ENCODE assay signal across 1 cellular context in the genomic region with DNA sequence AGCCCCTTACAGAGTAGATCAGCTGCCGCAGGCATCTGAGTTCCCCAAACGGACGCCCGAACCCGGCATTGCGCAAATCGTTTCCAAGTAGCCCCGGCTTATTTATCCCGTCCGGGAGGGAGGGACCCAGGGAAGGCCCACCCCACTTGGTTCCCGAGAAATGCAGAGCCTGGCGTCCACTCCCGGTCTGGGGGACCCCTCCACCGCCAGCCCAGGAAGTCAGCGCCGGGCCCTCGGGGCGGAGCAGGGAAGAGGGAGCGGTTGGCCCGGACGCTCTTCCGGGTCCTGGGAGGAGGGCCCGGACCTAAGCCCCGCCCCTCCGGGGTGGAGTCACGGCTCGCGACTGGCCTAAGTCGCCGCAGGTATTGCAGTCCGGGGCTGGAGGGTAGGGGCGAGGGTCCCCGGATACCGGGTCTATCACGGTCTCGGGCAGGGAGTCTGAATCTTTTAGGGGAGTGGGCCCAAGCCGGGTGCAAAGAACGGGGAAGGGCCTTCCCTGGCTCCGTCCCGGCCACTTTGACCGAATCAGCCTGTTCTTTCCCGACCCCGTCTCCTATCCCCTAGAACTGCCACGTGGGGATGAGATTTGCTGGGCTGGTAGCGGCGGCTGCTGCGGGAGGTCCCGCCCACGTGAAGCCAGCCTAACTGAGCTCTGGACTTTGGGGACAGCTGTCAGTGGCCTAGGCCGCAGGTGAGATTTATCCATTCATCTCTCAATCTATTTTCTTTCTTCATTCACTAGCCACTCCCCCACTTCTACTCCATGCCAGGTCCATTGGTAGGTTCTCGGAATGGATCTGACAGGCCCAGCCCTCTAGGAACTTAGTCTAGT.
TF ChIP-seq lines count a peak whose summit lies in the region.

A gene with protein sequence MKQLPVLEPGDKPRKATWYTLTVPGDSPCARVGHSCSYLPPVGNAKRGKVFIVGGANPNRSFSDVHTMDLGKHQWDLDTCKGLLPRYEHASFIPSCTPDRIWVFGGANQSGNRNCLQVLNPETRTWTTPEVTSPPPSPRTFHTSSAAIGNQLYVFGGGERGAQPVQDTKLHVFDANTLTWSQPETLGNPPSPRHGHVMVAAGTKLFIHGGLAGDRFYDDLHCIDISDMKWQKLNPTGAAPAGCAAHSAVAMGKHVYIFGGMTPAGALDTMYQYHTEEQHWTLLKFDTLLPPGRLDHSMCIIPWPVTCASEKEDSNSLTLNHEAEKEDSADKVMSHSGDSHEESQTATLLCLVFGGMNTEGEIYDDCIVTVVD (plus strand): TSS at position 327 of the 832 bp plus-strand sequence. CDS start 2,472 bp downstream, outside the sequence.

TF ChIP-seq in GM12878, 131 proteins besides CTCF, POLR2A, EP300 and RAD21 (continued from another document and continues in another):
- TF ChIP-seq, protein P1, sequence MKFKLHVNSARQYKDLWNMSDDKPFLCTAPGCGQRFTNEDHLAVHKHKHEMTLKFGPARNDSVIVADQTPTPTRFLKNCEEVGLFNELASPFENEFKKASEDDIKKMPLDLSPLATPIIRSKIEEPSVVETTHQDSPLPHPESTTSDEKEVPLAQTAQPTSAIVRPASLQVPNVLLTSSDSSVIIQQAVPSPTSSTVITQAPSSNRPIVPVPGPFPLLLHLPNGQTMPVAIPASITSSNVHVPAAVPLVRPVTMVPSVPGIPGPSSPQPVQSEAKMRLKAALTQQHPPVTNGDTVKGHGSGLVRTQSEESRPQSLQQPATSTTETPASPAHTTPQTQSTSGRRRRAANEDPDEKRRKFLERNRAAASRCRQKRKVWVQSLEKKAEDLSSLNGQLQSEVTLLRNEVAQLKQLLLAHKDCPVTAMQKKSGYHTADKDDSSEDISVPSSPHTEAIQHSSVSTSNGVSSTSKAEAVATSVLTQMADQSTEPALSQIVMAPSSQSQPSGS (IDR thresholded peaks at IDR 0.05; ENCODE audit: low read length) = no peak
- TF ChIP-seq HSF1 (IDR thresholded peaks at IDR 0.05; ENCODE audit: low read depth, low read length) = no peak
- TF ChIP-seq TAF1 (IDR thresholded peaks at IDR 0.05; ENCODE audit: borderline replicate concordance, low read depth, low read length) = peak; percentile 72; the same call in 1 of the 2 replicates
- TF ChIP-seq HDAC6 (IDR thresholded peaks at IDR 0.05; ENCODE audit: unreplicated experiment) = no peak
- TF ChIP-seq, protein P2, sequence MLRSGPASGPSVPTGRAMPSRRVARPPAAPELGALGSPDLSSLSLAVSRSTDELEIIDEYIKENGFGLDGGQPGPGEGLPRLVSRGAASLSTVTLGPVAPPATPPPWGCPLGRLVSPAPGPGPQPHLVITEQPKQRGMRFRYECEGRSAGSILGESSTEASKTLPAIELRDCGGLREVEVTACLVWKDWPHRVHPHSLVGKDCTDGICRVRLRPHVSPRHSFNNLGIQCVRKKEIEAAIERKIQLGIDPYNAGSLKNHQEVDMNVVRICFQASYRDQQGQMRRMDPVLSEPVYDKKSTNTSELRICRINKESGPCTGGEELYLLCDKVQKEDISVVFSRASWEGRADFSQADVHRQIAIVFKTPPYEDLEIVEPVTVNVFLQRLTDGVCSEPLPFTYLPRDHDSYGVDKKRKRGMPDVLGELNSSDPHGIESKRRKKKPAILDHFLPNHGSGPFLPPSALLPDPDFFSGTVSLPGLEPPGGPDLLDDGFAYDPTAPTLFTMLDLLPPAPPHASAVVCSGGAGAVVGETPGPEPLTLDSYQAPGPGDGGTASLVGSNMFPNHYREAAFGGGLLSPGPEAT (IDR thresholded peaks at IDR 0.05; ENCODE audit: low read depth) = peak; percentile 74
- TF ChIP-seq USF1 (IDR thresholded peaks at IDR 0.05; ENCODE audit: borderline replicate concordance, extremely low read length, insufficient read depth, low read depth, low read length) = no peak
- TF ChIP-seq CHD4 (IDR thresholded peaks at IDR 0.05) = no peak
- TF ChIP-seq ZNF592 (IDR thresholded peaks at IDR 0.05) = no peak
- TF ChIP-seq ZNF384 (IDR thresholded peaks at IDR 0.05; ENCODE audit: borderline replicate concordance, low read depth, low read length) = no peak
- no peak for TF ChIP-seq BRCA1 (IDR thresholded peaks at IDR 0.05; ENCODE audit: low read depth, low read length)
- no peak for TF ChIP-seq IRF5 (IDR thresholded peaks at IDR 0.05; ENCODE audit: borderline replicate concordance)
- TF ChIP-seq LARP7 (IDR thresholded peaks at IDR 0.05) = 0 out of 2 replicates have a peak, but pooled peaks have one; percentile 63
- TF ChIP-seq BACH1 (IDR thresholded peaks at IDR 0.05; ENCODE audit: borderline replicate concordance) = peak; percentile 50
- peak; percentile 5; the same call in 1 of the 2 replicates for TF ChIP-seq TCF12 (IDR thresholded peaks at IDR 0.05; ENCODE audit: low read depth, low read length)
- no peak for TF ChIP-seq BMI1 (IDR thresholded peaks at IDR 0.05; ENCODE audit: borderline replicate concordance)
- no peak; the same call in 1 of the 2 replicates for TF ChIP-seq NR2C1 (IDR thresholded peaks at IDR 0.05)
- TF ChIP-seq YBX1 (IDR thresholded peaks at IDR 0.05) = no peak
- TF ChIP-seq ASH2L (IDR thresholded peaks at IDR 0.05; ENCODE audit: borderline replicate concordance, low read depth) = no peak
- TF ChIP-seq SUZ12 (IDR thresholded peaks at IDR 0.05; ENCODE audit: unreplicated experiment) = no peak
- 0 out of 2 replicates have a peak, but pooled peaks have one; percentile 27 for TF ChIP-seq STAT1 (conservative IDR thresholded peaks at IDR 0.05)
- TF ChIP-seq ZBTB33 (IDR thresholded peaks at IDR 0.05) = no peak
- no peak for TF ChIP-seq SMARCA5 (IDR thresholded peaks at IDR 0.05)
- no peak for TF ChIP-seq IRF4 (IDR thresholded peaks at IDR 0.05; ENCODE audit: low read depth, low read length)
- no peak for TF ChIP-seq ZSCAN29 (IDR thresholded peaks at IDR 0.05)
- TF ChIP-seq PAX8 (IDR thresholded peaks at IDR 0.05) = no peak
- TF ChIP-seq ZZZ3 (IDR thresholded peaks at IDR 0.05; ENCODE audit: control insufficient read depth, insufficient read length, low read depth) = no peak
- TF ChIP-seq, protein P3, sequence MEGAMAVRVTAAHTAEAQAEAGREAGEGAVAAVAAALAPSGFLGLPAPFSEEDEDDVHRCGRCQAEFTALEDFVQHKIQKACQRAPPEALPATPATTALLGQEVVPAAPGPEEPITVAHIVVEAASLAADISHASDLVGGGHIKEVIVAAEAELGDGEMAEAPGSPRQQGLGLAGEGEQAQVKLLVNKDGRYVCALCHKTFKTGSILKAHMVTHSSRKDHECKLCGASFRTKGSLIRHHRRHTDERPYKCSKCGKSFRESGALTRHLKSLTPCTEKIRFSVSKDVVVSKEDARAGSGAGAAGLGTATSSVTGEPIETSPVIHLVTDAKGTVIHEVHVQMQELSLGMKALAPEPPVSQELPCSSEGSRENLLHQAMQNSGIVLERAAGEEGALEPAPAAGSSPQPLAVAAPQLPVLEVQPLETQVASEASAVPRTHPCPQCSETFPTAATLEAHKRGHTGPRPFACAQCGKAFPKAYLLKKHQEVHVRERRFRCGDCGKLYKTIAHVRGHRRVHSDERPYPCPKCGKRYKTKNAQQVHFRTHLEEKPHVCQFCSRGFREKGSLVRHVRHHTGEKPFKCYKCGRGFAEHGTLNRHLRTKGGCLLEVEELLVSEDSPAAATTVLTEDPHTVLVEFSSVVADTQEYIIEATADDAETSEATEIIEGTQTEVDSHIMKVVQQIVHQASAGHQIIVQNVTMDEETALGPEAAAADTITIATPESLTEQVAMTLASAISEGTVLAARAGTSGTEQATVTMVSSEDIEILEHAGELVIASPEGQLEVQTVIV (IDR thresholded peaks at IDR 0.05; ENCODE audit: borderline replicate concordance, partially characterized antibody) = peak; percentile 89
- no peak; the same call in none of the 2 replicates for TF ChIP-seq DPF2 (IDR thresholded peaks at IDR 0.05)
- peak; percentile 90 for TF ChIP-seq POLR2AphosphoS5 (IDR thresholded peaks at IDR 0.05; ENCODE audit: low read length)
- TF ChIP-seq, protein P4, sequence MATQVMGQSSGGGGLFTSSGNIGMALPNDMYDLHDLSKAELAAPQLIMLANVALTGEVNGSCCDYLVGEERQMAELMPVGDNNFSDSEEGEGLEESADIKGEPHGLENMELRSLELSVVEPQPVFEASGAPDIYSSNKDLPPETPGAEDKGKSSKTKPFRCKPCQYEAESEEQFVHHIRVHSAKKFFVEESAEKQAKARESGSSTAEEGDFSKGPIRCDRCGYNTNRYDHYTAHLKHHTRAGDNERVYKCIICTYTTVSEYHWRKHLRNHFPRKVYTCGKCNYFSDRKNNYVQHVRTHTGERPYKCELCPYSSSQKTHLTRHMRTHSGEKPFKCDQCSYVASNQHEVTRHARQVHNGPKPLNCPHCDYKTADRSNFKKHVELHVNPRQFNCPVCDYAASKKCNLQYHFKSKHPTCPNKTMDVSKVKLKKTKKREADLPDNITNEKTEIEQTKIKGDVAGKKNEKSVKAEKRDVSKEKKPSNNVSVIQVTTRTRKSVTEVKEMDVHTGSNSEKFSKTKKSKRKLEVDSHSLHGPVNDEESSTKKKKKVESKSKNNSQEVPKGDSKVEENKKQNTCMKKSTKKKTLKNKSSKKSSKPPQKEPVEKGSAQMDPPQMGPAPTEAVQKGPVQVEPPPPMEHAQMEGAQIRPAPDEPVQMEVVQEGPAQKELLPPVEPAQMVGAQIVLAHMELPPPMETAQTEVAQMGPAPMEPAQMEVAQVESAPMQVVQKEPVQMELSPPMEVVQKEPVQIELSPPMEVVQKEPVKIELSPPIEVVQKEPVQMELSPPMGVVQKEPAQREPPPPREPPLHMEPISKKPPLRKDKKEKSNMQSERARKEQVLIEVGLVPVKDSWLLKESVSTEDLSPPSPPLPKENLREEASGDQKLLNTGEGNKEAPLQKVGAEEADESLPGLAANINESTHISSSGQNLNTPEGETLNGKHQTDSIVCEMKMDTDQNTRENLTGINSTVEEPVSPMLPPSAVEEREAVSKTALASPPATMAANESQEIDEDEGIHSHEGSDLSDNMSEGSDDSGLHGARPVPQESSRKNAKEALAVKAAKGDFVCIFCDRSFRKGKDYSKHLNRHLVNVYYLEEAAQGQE (IDR thresholded peaks at IDR 0.05; ENCODE audit: low read depth, low read length) = no peak
- peak; percentile 57; the same call in 1 of the 2 replicates for TF ChIP-seq TCF3 (IDR thresholded peaks at IDR 0.05; ENCODE audit: borderline replicate concordance, insufficient read depth, low read depth, low read length)
